In genomic region chr12:103966736-103967135, GRCh38 we compare ENCODE assay signal across 8 cellular contexts. TPM values are rescaled to one million over a fixed set of nuclear protein-coding genes. Genes with fewer than 3 reads are reported as not detected.
A peak's percentile ranks its signal among the peaks of the same experiment; 100 is the strongest.
DNase-seq lines count a peak whose midpoint lies in the region; ATAC-seq and TF ChIP-seq lines count a peak whose summit lies in the region.

No MANE protein-coding gene starts in this region.

- H4K20me1 ChIP-seq in BLaER1 = peaks cover 46% of the 10 kb centered on the region

- ATAC-seq in HG03342 (IDR thresholded peaks at IDR 0.05; ENCODE audit: unreplicated experiment) (no peak), HG03442 (IDR thresholded peaks at IDR 0.05; ENCODE audit: unreplicated experiment) (no peak)

- DNase-seq in NB4 (ENCODE audit: low read depth) (no peak), nephron progenitor cell (no peak), A172 (ENCODE audit: low spot score) (no peak)
- no peak for DNase-seq in effector memory CD4-positive, alpha-beta T cell
- DNase-seq in effector CD4-positive, alpha-beta T cell = no peak

- peaks cover 31% of the 10 kb centered on the region for H3K36me3 Mint-ChIP-seq in nephron progenitor cell (ENCODE audit: low read depth)

- peak overlapping the region; percentile 95 for H3K4me3 Mint-ChIP-seq in nephron progenitor cell

- peaks cover 35% of the 10 kb centered on the region for H3K36me3 ChIP-seq in BLaER1
- no peaks in the 10 kb centered on the region for H3K36me3 ChIP-seq in effector memory CD4-positive, alpha-beta T cell (ENCODE audit: control insufficient read depth, insufficient read depth, low read length)

- no peaks in the 10 kb centered on the region for H3K9me3 ChIP-seq in BLaER1
- H3K9me3 ChIP-seq in effector memory CD4-positive, alpha-beta T cell (ENCODE audit: control insufficient read depth, low read length) = no peaks in the 10 kb centered on the region

- H3K9me3 Mint-ChIP-seq in nephron progenitor cell = no peaks in the 10 kb centered on the region

- H3K27ac ChIP-seq in BLaER1 = peak overlapping the region; percentile 97
- H3K27ac ChIP-seq in effector memory CD4-positive, alpha-beta T cell (ENCODE audit: insufficient read depth, low read length, poor library complexity, severe bottlenecking) = peak overlapping the region; percentile 86

- H3K27ac Mint-ChIP-seq in nephron progenitor cell = peak overlapping the region; percentile 99

- H3K9ac ChIP-seq in BLaER1 = peak overlapping the region; percentile 94

- no peak for TF ChIP-seq POLR2A in NB4 (IDR thresholded peaks at IDR 0.05; ENCODE audit: extremely low read depth, insufficient read length)

- peak overlapping the region; percentile 97 for H3K4me2 ChIP-seq in BLaER1

- no peaks in the 10 kb centered on the region for H3K27me3 Mint-ChIP-seq in nephron progenitor cell (ENCODE audit: low read depth, poor library complexity)

- no peak for TF ChIP-seq CTCF in NB4 (IDR thresholded peaks at IDR 0.05; ENCODE audit: low read depth, low read length)
- TF ChIP-seq CTCF in nephron progenitor cell (IDR thresholded peaks at IDR 0.05) = no peak

- peaks cover 65% of the 10 kb centered on the region for H3K4me1 Mint-ChIP-seq in nephron progenitor cell

- H3K27me3 ChIP-seq in BLaER1 = no peaks in the 10 kb centered on the region
- no peaks in the 10 kb centered on the region for H3K27me3 ChIP-seq in effector memory CD4-positive, alpha-beta T cell (replicated peaks; ENCODE audit: control insufficient read depth, insufficient read depth, low read length, poor library complexity, severe bottlenecking)

- H3K4me3 ChIP-seq in BLaER1 = peak overlapping the region; percentile 79
- peak overlapping the region; percentile 93 for H3K4me3 ChIP-seq in NB4 (ENCODE audit: low read depth, low read length)
- H3K4me3 ChIP-seq in effector memory CD4-positive, alpha-beta T cell (ENCODE audit: insufficient read depth, low read depth, low read length, poor library complexity, severe bottlenecking) = peak overlapping the region; percentile 64

- peaks cover 62% of the 10 kb centered on the region for H3K4me1 ChIP-seq in BLaER1
- peaks cover 19% of the 10 kb centered on the region for H3K4me1 ChIP-seq in effector memory CD4-positive, alpha-beta T cell (ENCODE audit: control insufficient read depth, insufficient read depth, low read length, poor library complexity, severe bottlenecking)

RNA-seq across cellular contexts. Expression of gene TDG, which starts 1.1 kb away (rescaled TPM):
- 48.7 and 53.8 TPM in 2 replicates for total RNA-seq in A172 (2014; rRNA removed; shearing (Covaris generic))

RNA-seq across cellular contexts. Expression of gene HSP90B1, which starts 36.5 kb away (rescaled TPM):
- 431 and 544 TPM in 2 replicates for total RNA-seq in A172 (2014; rRNA removed; shearing (Covaris generic))
